In genomic region chr1:85295006-85295431, GRCh38 we compare ENCODE assay signal across 19 cellular contexts. TPM values are rescaled to one million over a fixed set of nuclear protein-coding genes. Genes with fewer than 3 reads are reported as not detected.
DNase-seq lines count a peak whose midpoint lies in the region; ATAC-seq, FAIRE-seq and TF ChIP-seq lines count a peak whose summit lies in the region.
"Had no signal": no experiment of that assay in that cellular context is flagged by ENCODE, and none has a peak within 500 bp of the region (broad histone marks: within the 10 kb centered on the region; RNA-seq: fewer than 3 reads in every experiment).

No MANE protein-coding gene starts in this region.

- H3K4me1 ChIP-seq in Panc1 (ENCODE audit: control insufficient read depth, insufficient read depth, low read length) (peaks cover 58% of the 10 kb centered on the region), mesenchymal stem cell (ENCODE audit: control insufficient read depth, insufficient read depth, low read depth, low read length) (peaks cover 21% of the 10 kb centered on the region)

- no peak for FAIRE-seq in H54 (lab: Jason Lieb, UNC)

- no peak overlapping the region for H2AFZ ChIP-seq in mesenchymal stem cell (ENCODE audit: low read depth, low read length)

- no peak overlapping the region for H3K14ac ChIP-seq in mesenchymal stem cell (ENCODE audit: low read length in 2 of 2)

- no peaks in the 10 kb centered on the region for H3K9me3 Mint-ChIP-seq in activated CD4-positive, alpha-beta memory T cell treated with anti-CD3 and anti-CD28 coated beads, Interleukin-2, amount 10 ng/mL, durations not matched to agents 7 days and 5 days
- H3K9me3 Mint-ChIP-seq: effector memory CD8-positive, alpha-beta T cell; H9; stimulated activated naive CD8-positive, alpha-beta T cell treated with anti-CD3 and anti-CD28 coated beads, Interleukin-15, Interleukin-2, amounts not matched to agents 100 ng/mL and 50 ng/mL, for 24 hours had no signal

- no peak overlapping the region for H3K4me2 ChIP-seq in mesenchymal stem cell (ENCODE audit: low read length, poor library complexity, severe bottlenecking)
- H3K4me2 ChIP-seq: BLaER1 treated with 17β-estradiol and CSF1 and Interleukin-3, amounts not matched to agents 10 nM and 100 nM; SK-N-SH had no signal

- no peak overlapping the region for H2BK15ac ChIP-seq in mesenchymal stem cell (ENCODE audit: low read depth, poor library complexity, severe bottlenecking)

- in situ Hi-C loops in Panc1 (cut with HindIII; ENCODE audit: low pct_unique_long_range_greater_than_20kb, low sequenced_read_pairs), result no loop called here

- intact Hi-C loops in Panc1 (cut with micrococcal nuclease; ENCODE audit: unreplicated experiment) (no loop called here), left colon (cut with DNase I, micrococcal nuclease) (no loop called here), cardiac septum (cut with DNase I) (no loop called here)

- peak; percentile 20 for DNase-seq in H54 (ENCODE audit: insufficient read length, low spot score)
- peak; percentile 89 for DNase-seq in Panc1 (ENCODE audit: low read depth, low spot score)
- DNase-seq in epithelial cell of esophagus (ENCODE audit: low read depth), result peak; percentile 94
- no peak for DNase-seq in mesenchymal stem cell
- DNase-seq in activated CD4-positive, alpha-beta memory T cell treated with anti-CD3 and anti-CD28 coated beads, Interleukin-2, amount 10 ng/mL, durations not matched to agents 7 days and 5 days, result no peak
- no peak for DNase-seq in left colon
- DNase-seq in activated naive CD4-positive, alpha-beta T cell treated with anti-CD3 and anti-CD28 coated beads, Interleukin-2, amount 50 U/mL, for 16 hours, result no peak
- DNase-seq in cardiac septum (ENCODE audit: low spot score), result no peak
- DNase-seq: activated gamma-delta T cell; effector memory CD8-positive, alpha-beta T cell; H9; heart left ventricle; NCI-H1105; NCI-H2227 treated with DMSO at 0.1 percent for 48 hours; ovary; SK-N-SH; WERI-Rb-1 had no signal

- no peak overlapping the region for H2AK5ac ChIP-seq in mesenchymal stem cell (ENCODE audit: low read length, severe bottlenecking)

- H3K9ac ChIP-seq in mesenchymal stem cell (ENCODE audit: low read length), result no peak overlapping the region
- H3K9ac ChIP-seq: BLaER1 treated with 17β-estradiol and CSF1 and Interleukin-3, amounts not matched to agents 10 nM and 100 nM; SK-N-SH had no signal

- no peak overlapping the region for H3K18ac ChIP-seq in mesenchymal stem cell (ENCODE audit: low read depth in 1 of 2, low read length in 2 of 2)

- BruUV-seq in Panc1 (replicated peaks; lab: Mats Ljungman, UMichigan), result no TSS peak

- no peaks in the 10 kb centered on the region for H3K36me3 Mint-ChIP-seq in activated CD4-positive, alpha-beta memory T cell treated with anti-CD3 and anti-CD28 coated beads, Interleukin-2, amount 10 ng/mL, durations not matched to agents 7 days and 5 days (ENCODE audit: low read depth)

- TF ChIP-seq CTCF in Panc1 (IDR thresholded peaks at IDR 0.05), result no peak
- no peak for TF ChIP-seq CTCF in epithelial cell of esophagus (IDR thresholded peaks at IDR 0.05; ENCODE audit: insufficient read depth, low read depth, low read length, missing control alignments)

- peaks cover 50% of the 10 kb centered on the region for H3K27me3 Mint-ChIP-seq in activated CD4-positive, alpha-beta memory T cell treated with anti-CD3 and anti-CD28 coated beads, Interleukin-2, amount 10 ng/mL, durations not matched to agents 7 days and 5 days

- H3K27ac ChIP-seq in Panc1 (ENCODE audit: low read length) (peak overlapping the region; percentile 68), mesenchymal stem cell (ENCODE audit: low read length, poor library complexity, severe bottlenecking) (peak overlapping the region; percentile 64)
- H3K27ac ChIP-seq: BLaER1 treated with 17β-estradiol and CSF1 and Interleukin-3, amounts not matched to agents 10 nM and 100 nM; heart left ventricle; ovary; WERI-Rb-1 had no signal

- no peaks in the 10 kb centered on the region for H3K27me3 ChIP-seq in Panc1 (ENCODE audit: control insufficient read depth, insufficient read depth, low read length)
- H3K27me3 ChIP-seq in mesenchymal stem cell (ENCODE audit: control insufficient read depth in 1 of 2, insufficient read depth in 1 of 2, low read length in 2 of 2), result no peaks in the 10 kb centered on the region
- H3K27me3 ChIP-seq: heart left ventricle, ovary had no signal

- no peak overlapping the region for H2BK120ac ChIP-seq in mesenchymal stem cell (ENCODE audit: low read depth, low read length)

- H3K23ac ChIP-seq in mesenchymal stem cell (ENCODE audit: low read length in 2 of 2), result no peak overlapping the region

- no peak overlapping the region for H4K8ac ChIP-seq in mesenchymal stem cell (ENCODE audit: low read length)

- H3K4me3 ChIP-seq in Panc1 (ENCODE audit: low read depth in 2 of 2, low read length in 2 of 2) (no peak overlapping the region), epithelial cell of esophagus (ENCODE audit: low read length) (no peak overlapping the region), mesenchymal stem cell (ENCODE audit: insufficient read depth in 1 of 2, low read depth in 1 of 2, low read length in 2 of 2) (no peak overlapping the region)
- H3K4me3 ChIP-seq: BLaER1 treated with 17β-estradiol and CSF1 and Interleukin-3, amounts not matched to agents 10 nM and 100 nM; heart left ventricle; ovary had no signal

- H3K9me3 ChIP-seq in Panc1 (ENCODE audit: control insufficient read depth, insufficient read depth, low read depth, low read length) (no peaks in the 10 kb centered on the region), mesenchymal stem cell (ENCODE audit: control insufficient read depth, low read length) (no peaks in the 10 kb centered on the region)
- H3K9me3 ChIP-seq: BLaER1 treated with 17β-estradiol and CSF1 and Interleukin-3, amounts not matched to agents 10 nM and 100 nM; heart left ventricle; ovary; SK-N-SH had no signal

- no peak overlapping the region for H3K4ac ChIP-seq in mesenchymal stem cell (ENCODE audit: low read depth in 1 of 2, low read length in 2 of 2)

- H2BK12ac ChIP-seq in mesenchymal stem cell (ENCODE audit: low read length in 2 of 2), result no peak overlapping the region

- ATAC-seq in Panc1, result no peak; the same call in 1 of the 2 replicates
- ATAC-seq in left colon, result no peak
- ATAC-seq: effector memory CD8-positive, alpha-beta T cell; heart left ventricle had no signal

- no peak overlapping the region for H3K27ac Mint-ChIP-seq in activated CD4-positive, alpha-beta memory T cell treated with anti-CD3 and anti-CD28 coated beads, Interleukin-2, amount 10 ng/mL, durations not matched to agents 7 days and 5 days
- H3K27ac Mint-ChIP-seq: effector memory CD8-positive, alpha-beta T cell; H9; stimulated activated naive CD8-positive, alpha-beta T cell treated with anti-CD3 and anti-CD28 coated beads, Interleukin-15, Interleukin-2, amounts not matched to agents 100 ng/mL and 50 ng/mL, for 24 hours had no signal

- H2BK5ac ChIP-seq in mesenchymal stem cell (ENCODE audit: low read depth, low read length, poor library complexity, severe bottlenecking), result no peak overlapping the region

- no peaks in the 10 kb centered on the region for H3K79me1 ChIP-seq in mesenchymal stem cell (replicated peaks; ENCODE audit: low read length, poor library complexity, severe bottlenecking)

- no peak for TF ChIP-seq POLR2A in H54 (IDR thresholded peaks at IDR 0.05; ENCODE audit: low read depth, low read length)

- H3K4me3 Mint-ChIP-seq in activated CD4-positive, alpha-beta memory T cell treated with anti-CD3 and anti-CD28 coated beads, Interleukin-2, amount 10 ng/mL, durations not matched to agents 7 days and 5 days, result no peak overlapping the region
- H3K4me3 Mint-ChIP-seq: effector memory CD8-positive, alpha-beta T cell; H9; stimulated activated naive CD8-positive, alpha-beta T cell treated with anti-CD3 and anti-CD28 coated beads, Interleukin-15, Interleukin-2, amounts not matched to agents 100 ng/mL and 50 ng/mL, for 24 hours had no signal

- POLR2A ChIA-PET in Panc1 (lab: Charles Lee), result interaction anchor here (0.6 to 1.6 kb wide), 2 partner anchors 13 to 18 kb away, joined by 3 to 10 read pairs; partner anchors contain the start of gene BCL10
- POLR2A ChIA-PET in activated CD4-positive, alpha-beta memory T cell treated with anti-CD3 and anti-CD28 coated beads, Interleukin-2, amount 10 ng/mL, durations not matched to agents 7 days and 5 days (lab: Charles Lee), result no interaction called here

- no peak overlapping the region for H4K91ac ChIP-seq in mesenchymal stem cell (ENCODE audit: low read length)

- CTCF ChIA-PET in Panc1 (lab: Charles Lee), result interaction anchor here (0.6 kb wide), 1 partner anchor 43 kb away, joined by 3 read pairs; no protein-coding TSS in a partner anchor
- CTCF ChIA-PET in activated CD4-positive, alpha-beta memory T cell treated with anti-CD3 and anti-CD28 coated beads, Interleukin-2, amount 10 ng/mL, durations not matched to agents 7 days and 5 days (lab: Charles Lee), result no interaction called here

- WGBS in mesenchymal stem cell, result 3% methylated on average over 3 of the region's 3 CpGs

- H3K4me1 Mint-ChIP-seq in activated CD4-positive, alpha-beta memory T cell treated with anti-CD3 and anti-CD28 coated beads, Interleukin-2, amount 10 ng/mL, durations not matched to agents 7 days and 5 days, result peaks cover 22% of the 10 kb centered on the region

- H3K36me3 ChIP-seq in Panc1 (ENCODE audit: control insufficient read depth, insufficient read depth, low read length) (no peaks in the 10 kb centered on the region), mesenchymal stem cell (ENCODE audit: control insufficient read depth in 1 of 2, insufficient read depth in 2 of 2, low read depth in 1 of 2, low read length in 2 of 2) (no peaks in the 10 kb centered on the region)
- H3K36me3 ChIP-seq: BLaER1 treated with 17β-estradiol and CSF1 and Interleukin-3, amounts not matched to agents 10 nM and 100 nM; heart left ventricle; ovary; WERI-Rb-1 had no signal

RNA-seq across cellular contexts. Expression of gene BCL10, which starts 18.6 kb away (rescaled TPM):
- total RNA-seq in Panc1 (2021; ENCODE audit: unreplicated experiment) (69.9 TPM), left colon (100 to 1,000 TPM; 108 to 115 TPM), cardiac septum (8.7 TPM)
- 32.8 TPM for polyA plus RNA-seq in Panc1 (2012; ENCODE audit: insufficient read length)
- polyA plus RNA-seq in mesenchymal stem cell (2013, experiment 1 of 2), result 21.7 TPM
- polyA plus RNA-seq in mesenchymal stem cell (2013, experiment 2 of 2), result 22.6 TPM
- 10 to 100 TPM; 24.3 to 30.1 TPM for total RNA-seq in activated CD4-positive, alpha-beta memory T cell treated with anti-CD3 and anti-CD28 coated beads, Interleukin-2, amount 10 ng/mL, durations not matched to agents 7 days and 5 days

RNA-seq across cellular contexts. Expression of gene C1orf52, which starts 35.6 kb away (rescaled TPM):
- total RNA-seq in Panc1 (2021; ENCODE audit: unreplicated experiment) (51.6 TPM), left colon (10 to 100 TPM; 17.4 to 20.3 TPM), cardiac septum (17.4 TPM)
- 44.0 TPM for polyA plus RNA-seq in Panc1 (2012; ENCODE audit: insufficient read length)
- polyA plus RNA-seq in mesenchymal stem cell (2013, experiment 1 of 2), result 25.2 TPM
- polyA plus RNA-seq in mesenchymal stem cell (2013, experiment 2 of 2), result 25.7 TPM
- 10 to 100 TPM; 21.4 to 22.6 TPM for total RNA-seq in activated CD4-positive, alpha-beta memory T cell treated with anti-CD3 and anti-CD28 coated beads, Interleukin-2, amount 10 ng/mL, durations not matched to agents 7 days and 5 days

Comparison
In these comparisons a context has a peak if more than half of its experiments do, and no peak if none do; other contexts are left out.
1. DNase-seq: peak in H54 (single experiment), Panc1 (single experiment) and epithelial cell of esophagus (single experiment); none in mesenchymal stem cell (single experiment), activated CD4-positive, alpha-beta memory T cell treated with anti-CD3 and anti-CD28 coated beads, Interleukin-2, amount 10 ng/mL, durations not matched to agents 7 days and 5 days (single experiment), left colon (0 of 2), activated naive CD4-positive, alpha-beta T cell treated with anti-CD3 and anti-CD28 coated beads, Interleukin-2, amount 50 U/mL, for 16 hours (single experiment) and cardiac septum (single experiment).